In the genomic region with DNA sequence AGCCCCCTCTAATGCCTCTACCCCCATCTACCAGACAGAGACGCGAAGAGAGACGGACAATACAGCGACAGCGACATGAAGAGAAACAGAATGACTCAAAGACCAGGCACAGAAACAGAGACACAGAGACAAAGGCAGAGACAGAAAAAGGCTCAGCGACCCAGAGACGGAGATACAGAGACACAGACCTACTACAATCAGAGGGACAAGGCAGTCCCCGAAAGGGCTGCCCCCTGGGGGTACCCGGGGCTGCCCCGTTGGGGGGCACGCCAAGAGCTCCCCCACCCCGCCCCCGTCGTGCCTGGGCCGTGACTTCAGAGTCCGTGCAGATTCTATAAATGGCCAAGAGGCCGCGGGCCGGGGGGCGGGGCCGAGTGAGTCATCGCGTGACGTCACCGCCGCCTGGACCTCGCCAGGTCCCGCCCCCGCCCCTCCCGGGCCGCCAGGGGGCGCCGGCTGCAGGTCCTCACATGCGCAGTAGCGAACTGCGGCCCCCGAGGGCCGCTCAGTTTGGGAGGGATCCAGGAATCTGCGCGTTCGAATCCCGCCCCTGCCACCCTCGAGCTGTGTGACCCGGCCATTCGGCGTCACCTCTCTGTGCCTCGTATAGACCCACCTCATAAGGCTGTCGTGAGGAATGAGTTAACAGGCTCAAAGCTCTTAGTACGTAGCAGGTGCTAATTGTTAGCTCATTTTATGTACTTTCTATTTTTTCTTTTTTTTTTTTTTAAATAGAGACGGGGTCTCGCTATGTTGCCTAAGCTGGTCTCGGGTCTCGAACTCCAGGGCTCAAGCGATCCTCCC, we compare ENCODE assay signal across 8 cellular contexts. TPM values are rescaled to one million over a fixed set of nuclear protein-coding genes. Genes with fewer than 3 reads are reported as not detected.
DNase-seq lines count a peak whose midpoint lies in the region; ATAC-seq and TF ChIP-seq lines count a peak whose summit lies in the region.

No MANE protein-coding gene starts in this region.

- H3K4me3 ChIP-seq in CD4-positive, CD25-positive, alpha-beta regulatory T cell (ENCODE audit: low read depth, low read length) = peak overlapping the region; percentile 62

- peak overlapping the region in 2 of 3 donors; percentile 81 to 86 for H3K27ac Mint-ChIP-seq in CD4-positive, CD25-positive, alpha-beta regulatory T cell
- peak overlapping the region in 1 of 2 donors; percentile 68 for H3K27ac Mint-ChIP-seq in T-cell
- H3K27ac Mint-ChIP-seq in type B pancreatic cell = peak overlapping the region; percentile 57

- no peaks in the 10 kb centered on the region for H3K36me3 ChIP-seq in CD4-positive, CD25-positive, alpha-beta regulatory T cell (ENCODE audit: control insufficient read depth, insufficient read depth, low read length)

- peaks cover 31% of the 10 kb centered on the region for H3K27me3 Mint-ChIP-seq in CD4-positive, CD25-positive, alpha-beta regulatory T cell
- H3K27me3 Mint-ChIP-seq in T-cell = peaks cover 16 to 18% of the 10 kb centered on the region in 2 donors
- H3K27me3 Mint-ChIP-seq in type B pancreatic cell = peaks cover 15% of the 10 kb centered on the region

- peaks cover 0 to 22% (median 12%) of the 10 kb centered on the region in 4 donors for H3K4me1 Mint-ChIP-seq in CD4-positive, CD25-positive, alpha-beta regulatory T cell
- H3K4me1 Mint-ChIP-seq in T-cell (peaks cover 12 to 21% (median 21%) of the 10 kb centered on the region in 3 donors), type B pancreatic cell (ENCODE audit: unreplicated experiment) (peaks cover 10% of the 10 kb centered on the region)

- DNase-seq in CD4-positive, CD25-positive, alpha-beta regulatory T cell = peak; percentile 72 to 84 (median 75)
- DNase-seq in MV-4-11 (lab: John Stamatoyannopoulos, UW) (peak; percentile 87), T-cell (peak; percentile 40 to 82 (median 68)), left cardiac atrium (peak; percentile 92), posterior cingulate gyrus (peak; percentile 74 to 98 (median 86)), type B pancreatic cell (ENCODE audit: extremely low spot score, unreplicated experiment) (peak; percentile 93)

- peaks cover 0 to 2% (median 0%) of the 10 kb centered on the region in 7 donors for H3K9me3 Mint-ChIP-seq in CD4-positive, CD25-positive, alpha-beta regulatory T cell
- H3K9me3 Mint-ChIP-seq in T-cell (no peaks in the 10 kb centered on the region), type B pancreatic cell (no peaks in the 10 kb centered on the region)

- H3K27me3 ChIP-seq in CD4-positive, CD25-positive, alpha-beta regulatory T cell (ENCODE audit: control insufficient read depth, insufficient read depth, low read length) = no peaks in the 10 kb centered on the region

- POLR2A ChIA-PET in T-cell (lab: Charles Lee) = interaction anchor here (0.6 kb wide), 2 partner anchors 22 to 151 kb away, joined by 4 read pairs; no protein-coding TSS in a partner anchor

- peak; percentile 96 for TF ChIP-seq CTCF in type B pancreatic cell (conservative IDR thresholded peaks at IDR 0.05)

- WGBS in adipose tissue, 3 donors = 11 to 15% (median 14%) methylated on average over 51 to 54 of the region's 54 CpGs

- peak overlapping the region; percentile 28 for H3K27ac ChIP-seq in CD4-positive, CD25-positive, alpha-beta regulatory T cell (ENCODE audit: insufficient read depth, low read length, poor library complexity, severe bottlenecking)
- peak overlapping the region; percentile 19 for H3K27ac ChIP-seq in adipose tissue (ENCODE audit: low read depth, low read length)

- no peaks in the 10 kb centered on the region for H3K36me3 Mint-ChIP-seq in CD4-positive, CD25-positive, alpha-beta regulatory T cell
- H3K36me3 Mint-ChIP-seq in T-cell = no peaks in the 10 kb centered on the region
- H3K36me3 Mint-ChIP-seq in type B pancreatic cell = no peaks in the 10 kb centered on the region

- peaks cover 5% of the 10 kb centered on the region for H3K4me1 ChIP-seq in CD4-positive, CD25-positive, alpha-beta regulatory T cell (ENCODE audit: control insufficient read depth, insufficient read depth, low read length, poor library complexity, severe bottlenecking)

- no peaks in the 10 kb centered on the region for H3K9me3 ChIP-seq in CD4-positive, CD25-positive, alpha-beta regulatory T cell (ENCODE audit: control insufficient read depth in 2 of 2, low read length in 2 of 2)

- ATAC-seq in CD4-positive, CD25-positive, alpha-beta regulatory T cell (ENCODE audit: low read depth in 2 of 2) = peak; percentile 76 to 77
- ATAC-seq in GM21381 (IDR thresholded peaks at IDR 0.05; ENCODE audit: unreplicated experiment) = peak; percentile 75
- peak; percentile 85 to 89 (median 87) for ATAC-seq in T-cell (replicated peaks in 1 of 4)
- peak; percentile 81 to 89 for ATAC-seq in left cardiac atrium

- intact Hi-C loops in left cardiac atrium (cut with DNase I) = no loop called here
- intact Hi-C loops in posterior cingulate gyrus (cut with DNase I) = no loop called here

- H3K4me3 Mint-ChIP-seq in CD4-positive, CD25-positive, alpha-beta regulatory T cell = peak overlapping the region in 2 of 4 donors; percentile 77 to 86
- H3K4me3 Mint-ChIP-seq in T-cell (peak overlapping the region; percentile 48 to 81 (median 61)), type B pancreatic cell (peak overlapping the region; percentile 73)

- CTCF ChIA-PET in T-cell (lab: Charles Lee) = interaction anchor here (0.5 to 1.0 kb wide), 11 partner anchors 13 to 1709 kb away, joined by 3 to 5 read pairs (median 3); partner anchors contain the start of genes ELOF1 (in 1 of the 2) and UBL5 (in 1 of the 2)

RNA-seq across cellular contexts. Expression of gene CNN1, which starts 2.7 kb away (rescaled TPM):
- total RNA-seq in CD4-positive, CD25-positive, alpha-beta regulatory T cell = not detected
- not detected for polyA plus RNA-seq in CD4-positive, CD25-positive, alpha-beta regulatory T cell
- total RNA-seq in T-cell = under 1 TPM in 3 of 5 donors, not detected in 2; 0.26 to 0.96 (median 0.51) TPM
- polyA plus RNA-seq in adipose tissue = 10 to 100 TPM in 2 of 3 donors, 1 to 10 TPM in 1; 4.3 to 39.0 (median 21.4) TPM
- total RNA-seq in left cardiac atrium = 100 to 1,000 TPM; 159 to 208 TPM
- 2.3 and 7.9 TPM in 2 replicates for total RNA-seq in type B pancreatic cell (ENCODE audit: low replicate concordance)

RNA-seq across cellular contexts. Expression of gene ECSIT, which starts 7.1 kb away (rescaled TPM):
- total RNA-seq in CD4-positive, CD25-positive, alpha-beta regulatory T cell = 39.3 TPM
- polyA plus RNA-seq in CD4-positive, CD25-positive, alpha-beta regulatory T cell = 10 to 100 TPM; 27.3 to 39.2 (median 36.1) TPM
- total RNA-seq in T-cell (10 to 100 TPM; 28.8 to 52.0 (median 48.4) TPM), left cardiac atrium (100 to 1,000 TPM in 1 of 2 donors, 10 to 100 TPM in 1; 99.4 to 105 TPM), type B pancreatic cell (ENCODE audit: low replicate concordance) (40.8 and 42.1 TPM in 2 replicates)
- 10 to 100 TPM; 48.1 to 56.4 (median 50.4) TPM for polyA plus RNA-seq in adipose tissue

RNA-seq across cellular contexts. Expression of gene ELOF1, which starts 23.0 kb away (rescaled TPM):
- 48.9 TPM for total RNA-seq in CD4-positive, CD25-positive, alpha-beta regulatory T cell
- polyA plus RNA-seq in CD4-positive, CD25-positive, alpha-beta regulatory T cell = 100 to 1,000 TPM; 105 to 113 (median 108) TPM
- total RNA-seq in T-cell (10 to 100 TPM; 38.3 to 48.2 (median 46.6) TPM), left cardiac atrium (10 to 100 TPM; 36.8 to 37.2 TPM), type B pancreatic cell (ENCODE audit: low replicate concordance) (51.3 and 57.1 TPM in 2 replicates)
- polyA plus RNA-seq in adipose tissue = 10 to 100 TPM; 52.6 to 55.2 (median 55.1) TPM

RNA-seq across cellular contexts. Expression of gene ZNF653, which starts 30.4 kb away (rescaled TPM):
- total RNA-seq in CD4-positive, CD25-positive, alpha-beta regulatory T cell = 12.2 TPM
- 1 to 10 TPM; 1.3 to 2.9 (median 2.6) TPM for polyA plus RNA-seq in CD4-positive, CD25-positive, alpha-beta regulatory T cell
- 10 to 100 TPM; 12.7 to 24.8 (median 22.2) TPM for total RNA-seq in T-cell
- 1 to 10 TPM; 5.8 to 8.0 (median 6.5) TPM for polyA plus RNA-seq in adipose tissue
- total RNA-seq in left cardiac atrium = 1 to 10 TPM; 3.7 to 4.9 TPM
- 11.5 and 13.4 TPM in 2 replicates for total RNA-seq in type B pancreatic cell (ENCODE audit: low replicate concordance)

RNA-seq across cellular contexts. Expression of gene ACP5, which starts 41.5 kb away (rescaled TPM):
- 40.4 TPM for total RNA-seq in CD4-positive, CD25-positive, alpha-beta regulatory T cell
- polyA plus RNA-seq in CD4-positive, CD25-positive, alpha-beta regulatory T cell = 10 to 100 TPM; 21.6 to 33.5 (median 32.3) TPM
- 10 to 100 TPM; 16.2 to 29.8 (median 18.6) TPM for total RNA-seq in T-cell
- polyA plus RNA-seq in adipose tissue = 10 to 100 TPM in 1 of 3 donors, 1 to 10 TPM in 2; 9.7 to 19.6 (median 9.9) TPM
- total RNA-seq in left cardiac atrium = 1 to 10 TPM; 4.5 to 5.4 TPM
- 3.2 and 6.0 TPM in 2 replicates for total RNA-seq in type B pancreatic cell (ENCODE audit: low replicate concordance)

Comparison
In these comparisons a context has a peak if more than half of its experiments do, and no peak if none do; other contexts are left out.
1. Peak in every context shown above with its lines: DNase-seq, ATAC-seq, H3K4me3 ChIP-seq and H3K27ac ChIP-seq.
2. RNA of gene CNN1, which starts 2.7 kb away (total RNA-seq): 159 to 208 TPM in left cardiac atrium; 2.3 to 7.9 TPM in type B pancreatic cell, 0.26 to 0.96 TPM in T-cell and not detected in CD4-positive, CD25-positive, alpha-beta regulatory T cell (single experiment); every median in the first group is over 10 times any median in the second.